Comparison of ENCODE assay signal across 1 cellular context in genomic region chr17:42182927-42183734, GRCh38.
TF ChIP-seq lines count a peak whose summit lies in the region.

No MANE protein-coding gene starts in this region.

TF ChIP-seq in GM23338, 12 proteins besides CTCF, POLR2A, EP300 and RAD21 (continued from another document):
- TF ChIP-seq ZNF331 (CRISPR knock-in tag; IDR thresholded peaks at IDR 0.05; ENCODE audit: low read depth) (no peak), ZNF114 (CRISPR knock-in tag; IDR thresholded peaks at IDR 0.05) (no peak), JUNB (IDR thresholded peaks at IDR 0.05; ENCODE audit: unreplicated experiment) (no peak), REST (IDR thresholded peaks at IDR 0.05; ENCODE audit: unreplicated experiment) (no peak)
